1 cellular context compared by ENCODE assay signal in genomic region chr16:68084504-68085258, GRCh38.
TF ChIP-seq lines count a peak whose summit lies in the region.

No MANE protein-coding gene starts in this region.

TF ChIP-seq in HepG2, 621 proteins besides CTCF, POLR2A, EP300 and RAD21 (continued from another document and continues in another):
- TF ChIP-seq, protein P1, sequence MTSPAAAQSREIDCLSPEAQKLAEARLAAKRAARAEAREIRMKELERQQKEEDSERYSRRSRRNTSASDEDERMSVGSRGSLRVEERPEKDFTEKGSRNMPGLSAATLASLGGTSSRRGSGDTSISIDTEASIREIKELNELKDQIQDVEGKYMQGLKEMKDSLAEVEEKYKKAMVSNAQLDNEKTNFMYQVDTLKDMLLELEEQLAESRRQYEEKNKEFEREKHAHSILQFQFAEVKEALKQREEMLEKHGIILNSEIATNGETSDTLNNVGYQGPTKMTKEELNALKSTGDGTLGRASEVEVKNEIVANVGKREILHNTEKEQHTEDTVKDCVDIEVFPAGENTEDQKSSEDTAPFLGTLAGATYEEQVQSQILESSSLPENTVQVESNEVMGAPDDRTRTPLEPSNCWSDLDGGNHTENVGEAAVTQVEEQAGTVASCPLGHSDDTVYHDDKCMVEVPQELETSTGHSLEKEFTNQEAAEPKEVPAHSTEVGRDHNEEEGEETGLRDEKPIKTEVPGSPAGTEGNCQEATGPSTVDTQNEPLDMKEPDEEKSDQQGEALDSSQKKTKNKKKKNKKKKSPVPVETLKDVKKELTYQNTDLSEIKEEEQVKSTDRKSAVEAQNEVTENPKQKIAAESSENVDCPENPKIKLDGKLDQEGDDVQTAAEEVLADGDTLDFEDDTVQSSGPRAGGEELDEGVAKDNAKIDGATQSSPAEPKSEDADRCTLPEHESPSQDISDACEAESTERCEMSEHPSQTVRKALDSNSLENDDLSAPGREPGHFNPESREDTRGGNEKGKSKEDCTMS (CRISPR knock-in tag; conservative IDR thresholded peaks at IDR 0.05) = no peak
- TF ChIP-seq, protein P2, sequence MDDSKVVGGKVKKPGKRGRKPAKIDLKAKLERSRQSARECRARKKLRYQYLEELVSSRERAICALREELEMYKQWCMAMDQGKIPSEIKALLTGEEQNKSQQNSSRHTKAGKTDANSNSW (CRISPR knock-in tag; IDR thresholded peaks at IDR 0.05; ENCODE audit: borderline replicate concordance) = peak; percentile 71; the same call in 1 of the 2 replicates
- peak; percentile 55; the same call in 1 of the 2 replicates for TF ChIP-seq BRCA1 (CRISPR knock-in tag; IDR thresholded peaks at IDR 0.05)
- TF ChIP-seq, protein P3, sequence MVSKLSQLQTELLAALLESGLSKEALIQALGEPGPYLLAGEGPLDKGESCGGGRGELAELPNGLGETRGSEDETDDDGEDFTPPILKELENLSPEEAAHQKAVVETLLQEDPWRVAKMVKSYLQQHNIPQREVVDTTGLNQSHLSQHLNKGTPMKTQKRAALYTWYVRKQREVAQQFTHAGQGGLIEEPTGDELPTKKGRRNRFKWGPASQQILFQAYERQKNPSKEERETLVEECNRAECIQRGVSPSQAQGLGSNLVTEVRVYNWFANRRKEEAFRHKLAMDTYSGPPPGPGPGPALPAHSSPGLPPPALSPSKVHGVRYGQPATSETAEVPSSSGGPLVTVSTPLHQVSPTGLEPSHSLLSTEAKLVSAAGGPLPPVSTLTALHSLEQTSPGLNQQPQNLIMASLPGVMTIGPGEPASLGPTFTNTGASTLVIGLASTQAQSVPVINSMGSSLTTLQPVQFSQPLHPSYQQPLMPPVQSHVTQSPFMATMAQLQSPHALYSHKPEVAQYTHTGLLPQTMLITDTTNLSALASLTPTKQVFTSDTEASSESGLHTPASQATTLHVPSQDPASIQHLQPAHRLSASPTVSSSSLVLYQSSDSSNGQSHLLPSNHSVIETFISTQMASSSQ (IDR thresholded peaks at IDR 0.05; ENCODE audit: low read depth) = 0 out of 2 replicates have a peak, but pooled peaks have one; percentile 43
- TF ChIP-seq, protein P3 (CRISPR knock-in tag; IDR thresholded peaks at IDR 0.05; ENCODE audit: borderline replicate concordance) = peak; percentile 90
- peak; percentile 97 for TF ChIP-seq ZSCAN21 (CRISPR knock-in tag; IDR thresholded peaks at IDR 0.05; ENCODE audit: borderline replicate concordance)
- TF ChIP-seq ZNF558 (CRISPR knock-in tag; IDR thresholded peaks at IDR 0.05; ENCODE audit: borderline replicate concordance) = peak; percentile 98; the same call in 1 of the 2 replicates
- TF ChIP-seq ZFP1 (CRISPR knock-in tag; IDR thresholded peaks at IDR 0.05) = peak; percentile 65
- no peak for TF ChIP-seq PCBP2 (optimal IDR thresholded peaks at IDR 0.05; ENCODE audit: low read depth, low read length, poor library complexity, severe bottlenecking)
- TF ChIP-seq KMT2B (CRISPR knock-in tag; IDR thresholded peaks at IDR 0.05) = peak; percentile 93
- peak; percentile 96 for TF ChIP-seq TFAP4 (IDR thresholded peaks at IDR 0.05; ENCODE audit: borderline replicate concordance, low read depth)
- TF ChIP-seq ZNF12 (CRISPR knock-in tag; IDR thresholded peaks at IDR 0.05) = no peak; the same call in 1 of the 2 replicates
- peak; percentile 87 for TF ChIP-seq IRF2 (CRISPR knock-in tag; IDR thresholded peaks at IDR 0.05)
- TF ChIP-seq FOXK1 (CRISPR knock-in tag; IDR thresholded peaks at IDR 0.05; ENCODE audit: borderline replicate concordance, low read depth) = no peak; the same call in 1 of the 2 replicates
- TF ChIP-seq ZNF747 (CRISPR knock-in tag; IDR thresholded peaks at IDR 0.05; ENCODE audit: borderline replicate concordance) = peak; percentile 97
- peak; percentile 97 for TF ChIP-seq MEIS1 (CRISPR knock-in tag; IDR thresholded peaks at IDR 0.05; ENCODE audit: borderline replicate concordance)
- TF ChIP-seq, protein P4, sequence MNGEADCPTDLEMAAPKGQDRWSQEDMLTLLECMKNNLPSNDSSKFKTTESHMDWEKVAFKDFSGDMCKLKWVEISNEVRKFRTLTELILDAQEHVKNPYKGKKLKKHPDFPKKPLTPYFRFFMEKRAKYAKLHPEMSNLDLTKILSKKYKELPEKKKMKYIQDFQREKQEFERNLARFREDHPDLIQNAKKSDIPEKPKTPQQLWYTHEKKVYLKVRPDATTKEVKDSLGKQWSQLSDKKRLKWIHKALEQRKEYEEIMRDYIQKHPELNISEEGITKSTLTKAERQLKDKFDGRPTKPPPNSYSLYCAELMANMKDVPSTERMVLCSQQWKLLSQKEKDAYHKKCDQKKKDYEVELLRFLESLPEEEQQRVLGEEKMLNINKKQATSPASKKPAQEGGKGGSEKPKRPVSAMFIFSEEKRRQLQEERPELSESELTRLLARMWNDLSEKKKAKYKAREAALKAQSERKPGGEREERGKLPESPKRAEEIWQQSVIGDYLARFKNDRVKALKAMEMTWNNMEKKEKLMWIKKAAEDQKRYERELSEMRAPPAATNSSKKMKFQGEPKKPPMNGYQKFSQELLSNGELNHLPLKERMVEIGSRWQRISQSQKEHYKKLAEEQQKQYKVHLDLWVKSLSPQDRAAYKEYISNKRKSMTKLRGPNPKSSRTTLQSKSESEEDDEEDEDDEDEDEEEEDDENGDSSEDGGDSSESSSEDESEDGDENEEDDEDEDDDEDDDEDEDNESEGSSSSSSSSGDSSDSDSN (CRISPR knock-in tag; IDR thresholded peaks at IDR 0.05) = peak; percentile 96
- peak; percentile 85 for TF ChIP-seq KLF12 (CRISPR knock-in tag; IDR thresholded peaks at IDR 0.05; ENCODE audit: borderline replicate concordance)
- TF ChIP-seq ZNF772 (CRISPR knock-in tag; IDR thresholded peaks at IDR 0.05) = peak; percentile 99
- TF ChIP-seq MBNL3 (CRISPR knock-in tag; conservative IDR thresholded peaks at IDR 0.05) = no peak
- peak; percentile 97 for TF ChIP-seq ZNF552 (CRISPR knock-in tag; IDR thresholded peaks at IDR 0.05; ENCODE audit: borderline replicate concordance)
- TF ChIP-seq PHF21A (CRISPR knock-in tag; IDR thresholded peaks at IDR 0.05) = peak; percentile 98
- TF ChIP-seq, protein P5, sequence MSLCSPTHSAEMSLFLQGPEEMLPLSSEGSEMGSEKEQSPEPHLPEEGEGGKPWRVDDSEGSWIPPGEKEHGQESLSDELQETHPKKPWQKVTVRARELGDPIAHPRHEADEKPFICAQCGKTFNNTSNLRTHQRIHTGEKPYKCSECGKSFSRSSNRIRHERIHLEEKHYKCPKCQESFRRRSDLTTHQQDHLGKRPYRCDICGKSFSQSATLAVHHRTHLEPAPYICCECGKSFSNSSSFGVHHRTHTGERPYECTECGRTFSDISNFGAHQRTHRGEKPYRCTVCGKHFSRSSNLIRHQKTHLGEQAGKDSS (CRISPR knock-in tag; IDR thresholded peaks at IDR 0.05; ENCODE audit: borderline replicate concordance, low read depth) = peak; percentile 96
- peak; percentile 47; the same call in 1 of the 2 replicates for TF ChIP-seq ZNF460 (CRISPR knock-in tag; IDR thresholded peaks at IDR 0.05; ENCODE audit: borderline replicate concordance)
- TF ChIP-seq MZF1 (CRISPR knock-in tag; IDR thresholded peaks at IDR 0.05; ENCODE audit: borderline replicate concordance) = peak; percentile 19; the same call in 1 of the 2 replicates
- TF ChIP-seq JDP2 (CRISPR knock-in tag; IDR thresholded peaks at IDR 0.05; ENCODE audit: borderline replicate concordance) = no peak
- TF ChIP-seq ZNF572 (CRISPR knock-in tag; IDR thresholded peaks at IDR 0.05) = no peak
- TF ChIP-seq IKZF1 (IDR thresholded peaks at IDR 0.05) = no peak
- peak; percentile 95 for TF ChIP-seq ZNF501 (CRISPR knock-in tag; IDR thresholded peaks at IDR 0.05)
- peak; percentile 99 for TF ChIP-seq ZNF350 (CRISPR knock-in tag; IDR thresholded peaks at IDR 0.05; ENCODE audit: borderline replicate concordance, low read depth)
- peak; percentile 80 for TF ChIP-seq IKZF4 (CRISPR knock-in tag; IDR thresholded peaks at IDR 0.05; ENCODE audit: borderline replicate concordance, low read depth, not compliant biosample characterization)
- TF ChIP-seq PCBP1 (IDR thresholded peaks at IDR 0.05; ENCODE audit: borderline replicate concordance, low read depth, low read length) = no peak; the same call in none of the 2 replicates
- TF ChIP-seq ZNF674 (CRISPR knock-in tag; IDR thresholded peaks at IDR 0.05; ENCODE audit: low read depth) = peak; percentile 79; the same call in 1 of the 2 replicates
- TF ChIP-seq NFATC3 (CRISPR knock-in tag; IDR thresholded peaks at IDR 0.05) = no peak; the same call in 1 of the 2 replicates
- peak; percentile 48 for TF ChIP-seq KDM4B (CRISPR knock-in tag; IDR thresholded peaks at IDR 0.05)
- TF ChIP-seq POGZ (CRISPR knock-in tag; IDR thresholded peaks at IDR 0.05) = no peak; the same call in 1 of the 2 replicates
- 0 out of 2 replicates have a peak, but pooled peaks have one; percentile 48 for TF ChIP-seq HOXA7 (CRISPR knock-in tag; IDR thresholded peaks at IDR 0.05)
- no peak for TF ChIP-seq PRPF4 (IDR thresholded peaks at IDR 0.05; ENCODE audit: low read depth, low read length, poor library complexity, severe bottlenecking)
- TF ChIP-seq NBN (conservative IDR thresholded peaks at IDR 0.05) = no peak
- TF ChIP-seq ZNF34 (CRISPR knock-in tag; IDR thresholded peaks at IDR 0.05; ENCODE audit: borderline replicate concordance) = 0 out of 2 replicates have a peak, but pooled peaks have one; percentile 87
- peak; percentile 95; the same call in 1 of the 2 replicates for TF ChIP-seq ZNF260 (CRISPR knock-in tag; IDR thresholded peaks at IDR 0.05; ENCODE audit: borderline replicate concordance, low read depth)
- TF ChIP-seq PAF1 (CRISPR knock-in tag; IDR thresholded peaks at IDR 0.05) = no peak
- TF ChIP-seq ZNF780A (CRISPR knock-in tag; IDR thresholded peaks at IDR 0.05) = peak; percentile 93
- TF ChIP-seq PAX8 (CRISPR knock-in tag; IDR thresholded peaks at IDR 0.05; ENCODE audit: borderline replicate concordance) = peak; percentile 69; the same call in 1 of the 2 replicates
- peak; percentile 82 for TF ChIP-seq GATAD2A (CRISPR knock-in tag; IDR thresholded peaks at IDR 0.05)
- peak; percentile 74 for TF ChIP-seq ZNF644 (CRISPR knock-in tag; IDR thresholded peaks at IDR 0.05; ENCODE audit: low read depth)
- TF ChIP-seq NFIB (CRISPR knock-in tag; IDR thresholded peaks at IDR 0.05; ENCODE audit: borderline replicate concordance) = no peak
- peak; percentile 89 for TF ChIP-seq ZNF556 (CRISPR knock-in tag; IDR thresholded peaks at IDR 0.05; ENCODE audit: borderline replicate concordance)
- peak; percentile 99 for TF ChIP-seq ZNF274 (CRISPR knock-in tag; IDR thresholded peaks at IDR 0.05)
- peak; percentile 98 for TF ChIP-seq ZNF788 (CRISPR knock-in tag; IDR thresholded peaks at IDR 0.05; ENCODE audit: borderline replicate concordance)
- no peak for TF ChIP-seq SIX1 (CRISPR knock-in tag; IDR thresholded peaks at IDR 0.05; ENCODE audit: borderline replicate concordance)
- TF ChIP-seq, protein P6, sequence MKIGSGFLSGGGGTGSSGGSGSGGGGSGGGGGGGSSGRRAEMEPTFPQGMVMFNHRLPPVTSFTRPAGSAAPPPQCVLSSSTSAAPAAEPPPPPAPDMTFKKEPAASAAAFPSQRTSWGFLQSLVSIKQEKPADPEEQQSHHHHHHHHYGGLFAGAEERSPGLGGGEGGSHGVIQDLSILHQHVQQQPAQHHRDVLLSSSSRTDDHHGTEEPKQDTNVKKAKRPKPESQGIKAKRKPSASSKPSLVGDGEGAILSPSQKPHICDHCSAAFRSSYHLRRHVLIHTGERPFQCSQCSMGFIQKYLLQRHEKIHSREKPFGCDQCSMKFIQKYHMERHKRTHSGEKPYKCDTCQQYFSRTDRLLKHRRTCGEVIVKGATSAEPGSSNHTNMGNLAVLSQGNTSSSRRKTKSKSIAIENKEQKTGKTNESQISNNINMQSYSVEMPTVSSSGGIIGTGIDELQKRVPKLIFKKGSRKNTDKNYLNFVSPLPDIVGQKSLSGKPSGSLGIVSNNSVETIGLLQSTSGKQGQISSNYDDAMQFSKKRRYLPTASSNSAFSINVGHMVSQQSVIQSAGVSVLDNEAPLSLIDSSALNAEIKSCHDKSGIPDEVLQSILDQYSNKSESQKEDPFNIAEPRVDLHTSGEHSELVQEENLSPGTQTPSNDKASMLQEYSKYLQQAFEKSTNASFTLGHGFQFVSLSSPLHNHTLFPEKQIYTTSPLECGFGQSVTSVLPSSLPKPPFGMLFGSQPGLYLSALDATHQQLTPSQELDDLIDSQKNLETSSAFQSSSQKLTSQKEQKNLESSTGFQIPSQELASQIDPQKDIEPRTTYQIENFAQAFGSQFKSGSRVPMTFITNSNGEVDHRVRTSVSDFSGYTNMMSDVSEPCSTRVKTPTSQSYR (CRISPR knock-in tag; IDR thresholded peaks at IDR 0.05; ENCODE audit: borderline replicate concordance) = peak; percentile 57; the same call in 1 of the 2 replicates
- peak; percentile 82 for TF ChIP-seq HNF1B (CRISPR knock-in tag; IDR thresholded peaks at IDR 0.05)
- TF ChIP-seq HNRNPUL1 (IDR thresholded peaks at IDR 0.05; ENCODE audit: low read depth, low read length) = no peak
- TF ChIP-seq TMF1 (CRISPR knock-in tag; IDR thresholded peaks at IDR 0.05; ENCODE audit: low read depth) = peak; percentile 93; the same call in 1 of the 2 replicates
- peak; percentile 17 for TF ChIP-seq MED8 (CRISPR knock-in tag; IDR thresholded peaks at IDR 0.05; ENCODE audit: insufficient replicate concordance)
- no peak for TF ChIP-seq MLLT10 (CRISPR knock-in tag; IDR thresholded peaks at IDR 0.05)
